ENCODE assay signal across 21 cellular contexts in the genomic region with DNA sequence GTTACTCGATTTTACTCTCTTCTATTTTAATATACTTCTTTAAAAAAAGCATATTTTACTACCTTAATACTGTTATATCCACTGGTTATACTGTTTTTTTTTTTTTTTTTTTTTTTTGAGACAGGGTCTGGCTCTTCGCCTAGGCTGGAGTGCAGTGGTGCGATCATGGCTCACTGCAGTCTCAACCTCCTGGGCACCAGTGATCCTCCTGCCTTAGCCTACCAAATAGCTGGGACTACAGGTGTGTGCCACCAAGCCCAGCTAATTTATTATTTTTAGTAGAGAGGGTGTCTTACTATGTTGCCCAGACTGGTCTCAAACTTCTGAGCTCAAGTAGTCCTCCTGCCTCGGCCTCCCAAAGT.
"Had no signal": no experiment of that assay in that cellular context is flagged by ENCODE, and none has a peak within 500 bp of the region (broad histone marks: within the 10 kb centered on the region; RNA-seq: fewer than 3 reads in every experiment).

No MANE protein-coding gene starts in this region.

- H3K4me3 ChIP-seq: ascending aorta, breast epithelium had no signal

- H3K27ac ChIP-seq: ascending aorta, brain microvascular endothelial cell, breast epithelium, WERI-Rb-1 had no signal

- H3K36me3 ChIP-seq: ascending aorta, brain microvascular endothelial cell, breast epithelium, WERI-Rb-1 had no signal

- H3K4me1 ChIP-seq: ascending aorta, breast epithelium had no signal

- ATAC-seq: activated CD4-positive, alpha-beta T cell treated with anti-CD3 and anti-CD28 coated beads for 36 hours; activated CD4-positive, CD25-positive, alpha-beta regulatory T cell treated with anti-CD3 and anti-CD28 coated beads, Interleukin-2, amount 50 U/mL, for 24 hours; activated CD8-positive, alpha-beta memory T cell treated with anti-CD3 and anti-CD28 coated beads, Interleukin-2, amount 10 ng/mL, durations not matched to agents 7 days and 5 days; activated CD8-positive, alpha-beta T cell treated with anti-CD3 and anti-CD28 coated beads, Interleukin-2, amount 10 ng/mL, durations not matched to agents 7 days and 5 days; activated naive CD8-positive, alpha-beta T cell treated with anti-CD3 and anti-CD28 coated beads, Interleukin-2, amount 50 U/mL, for 24 hours; T-helper 17 cell; WTC11 had no signal

- H3K27me3 ChIP-seq: ascending aorta, brain microvascular endothelial cell, breast epithelium had no signal

- H3K9me3 ChIP-seq: ascending aorta, breast epithelium had no signal

- DNase-seq: activated CD4-positive, alpha-beta T cell treated with anti-CD3 and anti-CD28 coated beads for 1 hour; activated CD4-positive, CD25-positive, alpha-beta regulatory T cell; activated CD8-positive, alpha-beta memory T cell treated with anti-CD3 and anti-CD28 coated beads for 24 hours; activated CD8-positive, alpha-beta memory T cell treated with anti-CD3 and anti-CD28 coated beads, Interleukin-2, amount 10 ng/mL, durations not matched to agents 7 days and 5 days; activated CD8-positive, alpha-beta memory T cell treated with anti-CD3 and anti-CD28 coated beads, Interleukin-2, amount 50 U/mL, for 48 hours; activated effector memory CD4-positive, alpha-beta T cell treated with Interleukin-2 at 50 U/mL for 16 hours; activated gamma-delta T cell; activated naive CD4-positive, alpha-beta T cell treated with Interleukin-2 at 50 U/mL for 16 hours; activated naive CD8-positive, alpha-beta T cell treated with anti-CD3 and anti-CD28 coated beads, Interleukin-2, amount 10 ng/mL, durations not matched to agents 7 days and 5 days; activated T-cell treated with anti-CD3 and anti-CD28 coated beads, Interleukin-2, amount 50 U/mL, for 24 hours; activated T-cell treated with anti-CD3 and anti-CD28 coated beads, Interleukin-2, amount 50 U/mL, for 48 hours had no signal
